ENCODE assay signal across 8 cellular contexts in genomic region chr2:58428286-58428552, GRCh38.
DNase-seq lines count a peak whose midpoint lies in the region; ATAC-seq and TF ChIP-seq lines count a peak whose summit lies in the region.

No MANE protein-coding gene starts in this region.

- H3K27ac Mint-ChIP-seq in activated CD8-positive, alpha-beta memory T cell treated with anti-CD3 and anti-CD28 coated beads, Interleukin-2, amount 10 ng/mL, durations not matched to agents 7 days and 5 days, result no peak overlapping the region
- H3K27ac Mint-ChIP-seq in activated CD4-positive, alpha-beta memory T cell treated with anti-CD3 and anti-CD28 coated beads, Interleukin-2, amount 10 ng/mL, durations not matched to agents 7 days and 5 days, result no peak overlapping the region
- H3K27ac Mint-ChIP-seq in type B pancreatic cell, result peak overlapping the region; percentile 94

- CTCF ChIA-PET in activated CD8-positive, alpha-beta memory T cell treated with anti-CD3 and anti-CD28 coated beads, Interleukin-2, amount 10 ng/mL, durations not matched to agents 7 days and 5 days (lab: Charles Lee), result no interaction called here
- CTCF ChIA-PET in activated CD4-positive, alpha-beta memory T cell treated with anti-CD3 and anti-CD28 coated beads, Interleukin-2, amount 10 ng/mL, durations not matched to agents 7 days and 5 days (lab: Charles Lee), result no interaction called here

- no peaks in the 10 kb centered on the region for H4K20me1 ChIP-seq in Karpas-422 (ENCODE audit: insufficient read depth, low read depth, low read length)

- no peak overlapping the region for H3K27ac ChIP-seq in Karpas-422 (ENCODE audit: low read length)

- H3K27me3 ChIP-seq in Karpas-422 (ENCODE audit: low read length), result no peaks in the 10 kb centered on the region
- no peaks in the 10 kb centered on the region for H3K27me3 ChIP-seq in kidney epithelial cell (ENCODE audit: control insufficient read depth, insufficient read depth, low read length)

- H3K4me2 ChIP-seq in Karpas-422 (ENCODE audit: low read depth, low read length, poor library complexity, severe bottlenecking), result peak overlapping the region; percentile 78

- H3K9ac ChIP-seq in Karpas-422 (ENCODE audit: low read length), result peak overlapping the region; percentile 47

- no peaks in the 10 kb centered on the region for H3K36me3 ChIP-seq in Karpas-422 (ENCODE audit: insufficient read depth, low read length)
- H3K36me3 ChIP-seq in kidney epithelial cell (ENCODE audit: control insufficient read depth, insufficient read depth, low read length), result no peaks in the 10 kb centered on the region

- H3K9me3 ChIP-seq in Karpas-422 (ENCODE audit: low read length), result no peaks in the 10 kb centered on the region

- ATAC-seq in activated CD8-positive, alpha-beta memory T cell treated with anti-CD3 and anti-CD28 coated beads, Interleukin-2, amount 10 ng/mL, durations not matched to agents 7 days and 5 days, result no peak
- no peak for ATAC-seq in GM19328 (IDR thresholded peaks at IDR 0.05; ENCODE audit: unreplicated experiment)

- H3K9me2 ChIP-seq in Karpas-422 (replicated peaks; ENCODE audit: insufficient read depth, low read length), result no peaks in the 10 kb centered on the region

- no peaks in the 10 kb centered on the region for H3K9me3 Mint-ChIP-seq in activated CD8-positive, alpha-beta memory T cell treated with anti-CD3 and anti-CD28 coated beads, Interleukin-2, amount 10 ng/mL, durations not matched to agents 7 days and 5 days (ENCODE audit: low read depth)
- no peaks in the 10 kb centered on the region for H3K9me3 Mint-ChIP-seq in activated CD4-positive, alpha-beta memory T cell treated with anti-CD3 and anti-CD28 coated beads, Interleukin-2, amount 10 ng/mL, durations not matched to agents 7 days and 5 days
- no peaks in the 10 kb centered on the region for H3K9me3 Mint-ChIP-seq in type B pancreatic cell

- POLR2A ChIA-PET in activated CD4-positive, alpha-beta memory T cell treated with anti-CD3 and anti-CD28 coated beads, Interleukin-2, amount 10 ng/mL, durations not matched to agents 7 days and 5 days (lab: Charles Lee), result no interaction called here

- peak overlapping the region; percentile 60; the same call in 1 of the 2 replicates for H2AFZ ChIP-seq in Karpas-422 (ENCODE audit: low read length)

- H3K36me3 Mint-ChIP-seq in activated CD8-positive, alpha-beta memory T cell treated with anti-CD3 and anti-CD28 coated beads, Interleukin-2, amount 10 ng/mL, durations not matched to agents 7 days and 5 days, result no peaks in the 10 kb centered on the region
- no peaks in the 10 kb centered on the region for H3K36me3 Mint-ChIP-seq in activated CD4-positive, alpha-beta memory T cell treated with anti-CD3 and anti-CD28 coated beads, Interleukin-2, amount 10 ng/mL, durations not matched to agents 7 days and 5 days (ENCODE audit: low read depth)
- no peaks in the 10 kb centered on the region for H3K36me3 Mint-ChIP-seq in type B pancreatic cell

- peaks cover 62% of the 10 kb centered on the region for H3K27me3 Mint-ChIP-seq in activated CD8-positive, alpha-beta memory T cell treated with anti-CD3 and anti-CD28 coated beads, Interleukin-2, amount 10 ng/mL, durations not matched to agents 7 days and 5 days
- peaks cover 55% of the 10 kb centered on the region for H3K27me3 Mint-ChIP-seq in activated CD4-positive, alpha-beta memory T cell treated with anti-CD3 and anti-CD28 coated beads, Interleukin-2, amount 10 ng/mL, durations not matched to agents 7 days and 5 days
- peaks cover 7% of the 10 kb centered on the region for H3K27me3 Mint-ChIP-seq in type B pancreatic cell

- peaks cover 8% of the 10 kb centered on the region; the same call in 1 of the 2 replicates for H3K4me1 ChIP-seq in Karpas-422 (ENCODE audit: low read length)

- TF ChIP-seq CTCF in kidney epithelial cell (IDR thresholded peaks at IDR 0.05; ENCODE audit: insufficient read depth, low read length, poor library complexity, severe bottlenecking) (no peak), type B pancreatic cell (conservative IDR thresholded peaks at IDR 0.05) (no peak)

- H3K4me3 ChIP-seq in Karpas-422 (ENCODE audit: low read length) (peak overlapping the region; percentile 60), kidney epithelial cell (ENCODE audit: low read depth, low read length) (peak overlapping the region; percentile 46)

- H3K4me1 Mint-ChIP-seq in activated CD8-positive, alpha-beta memory T cell treated with anti-CD3 and anti-CD28 coated beads, Interleukin-2, amount 10 ng/mL, durations not matched to agents 7 days and 5 days, result peaks cover 6% of the 10 kb centered on the region
- H3K4me1 Mint-ChIP-seq in activated CD4-positive, alpha-beta memory T cell treated with anti-CD3 and anti-CD28 coated beads, Interleukin-2, amount 10 ng/mL, durations not matched to agents 7 days and 5 days, result peaks cover 5% of the 10 kb centered on the region
- H3K4me1 Mint-ChIP-seq in type B pancreatic cell (ENCODE audit: unreplicated experiment), result peaks cover 10% of the 10 kb centered on the region

- H3K79me2 ChIP-seq in Karpas-422 (ENCODE audit: low read length), result no peaks in the 10 kb centered on the region

- no peak for DNase-seq in activated CD8-positive, alpha-beta memory T cell treated with anti-CD3 and anti-CD28 coated beads, Interleukin-2, amount 10 ng/mL, durations not matched to agents 7 days and 5 days
- no peak for DNase-seq in activated CD8-positive, alpha-beta memory T cell treated with anti-CD3 and anti-CD28 coated beads, Interleukin-2, amount 50 U/mL, for 4 hours
- DNase-seq in Karpas-422, result no peak
- no peak for DNase-seq in activated CD4-positive, alpha-beta memory T cell treated with anti-CD3 and anti-CD28 coated beads, Interleukin-2, amount 10 ng/mL, durations not matched to agents 7 days and 5 days
- no peak for DNase-seq in kidney epithelial cell (ENCODE audit: low read depth)
- no peak for DNase-seq in type B pancreatic cell (ENCODE audit: extremely low spot score, unreplicated experiment)
- no peak for DNase-seq in COLO829 (ENCODE audit: low spot score)

- peak overlapping the region; percentile 63 for H3K4me3 Mint-ChIP-seq in activated CD8-positive, alpha-beta memory T cell treated with anti-CD3 and anti-CD28 coated beads, Interleukin-2, amount 10 ng/mL, durations not matched to agents 7 days and 5 days
- H3K4me3 Mint-ChIP-seq in activated CD4-positive, alpha-beta memory T cell treated with anti-CD3 and anti-CD28 coated beads, Interleukin-2, amount 10 ng/mL, durations not matched to agents 7 days and 5 days, result peak overlapping the region; percentile 32
- H3K4me3 Mint-ChIP-seq in type B pancreatic cell, result peak overlapping the region; percentile 94

Comparison
In these comparisons a context has a peak if more than half of its experiments do, and no peak if none do; other contexts are left out.
1. H3K4me3 Mint-ChIP-seq: peak in every context shown above with its lines; median percentile 94 in type B pancreatic cell; 63 in activated CD8-positive, alpha-beta memory T cell treated with anti-CD3 and anti-CD28 coated beads, Interleukin-2, amount 10 ng/mL, durations not matched to agents 7 days and 5 days; 32 in activated CD4-positive, alpha-beta memory T cell treated with anti-CD3 and anti-CD28 coated beads, Interleukin-2, amount 10 ng/mL, durations not matched to agents 7 days and 5 days.